ENCODE assay signal across 11 cellular contexts in the genomic region with DNA sequence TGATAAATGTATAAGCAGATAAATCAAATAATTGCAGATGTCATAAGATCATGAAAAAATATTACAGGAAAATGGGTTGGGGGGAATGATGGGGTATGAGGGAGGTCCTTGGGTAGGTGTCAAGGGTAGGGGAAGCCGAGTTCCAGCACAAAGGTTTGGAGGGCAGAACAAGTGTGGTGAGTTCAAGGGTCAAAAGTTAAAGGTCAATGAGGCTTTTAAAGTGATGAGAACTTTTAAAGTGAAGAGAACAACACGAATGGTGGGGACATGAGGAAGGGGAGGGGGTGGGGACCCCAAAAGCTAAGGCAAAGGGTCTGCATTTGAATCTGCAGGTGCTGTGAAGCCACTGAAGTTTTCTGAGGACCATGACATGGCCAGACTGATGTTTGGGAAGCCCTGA.
"Had no signal": no experiment of that assay in that cellular context is flagged by ENCODE, and none has a peak within 500 bp of the region (broad histone marks: within the 10 kb centered on the region; RNA-seq: fewer than 3 reads in every experiment).

No MANE protein-coding gene starts in this region.

- FAIRE-seq: H1, H54 had no signal

- ATAC-seq: GM23338, HCT116 had no signal

- H3K27ac ChIP-seq: GM23248 had no signal

- H3K9ac ChIP-seq: GM23248 had no signal

- H2AFZ ChIP-seq: GM23248, GM23338 had no signal

- H3K9me3 ChIP-seq: HAP-1 had no signal

- H3K36me3 ChIP-seq: HAP-1 had no signal

- H3K4me3 ChIP-seq: GM23248, GM23338, HAP-1 had no signal

- H3K4me2 ChIP-seq: GM23338 had no signal

- H3K4me1 ChIP-seq: HAP-1 had no signal

- DNase-seq: GM23248, GOT3, H7, H9, HCEC 1CT, HFFc6 had no signal
